In the genomic region with DNA sequence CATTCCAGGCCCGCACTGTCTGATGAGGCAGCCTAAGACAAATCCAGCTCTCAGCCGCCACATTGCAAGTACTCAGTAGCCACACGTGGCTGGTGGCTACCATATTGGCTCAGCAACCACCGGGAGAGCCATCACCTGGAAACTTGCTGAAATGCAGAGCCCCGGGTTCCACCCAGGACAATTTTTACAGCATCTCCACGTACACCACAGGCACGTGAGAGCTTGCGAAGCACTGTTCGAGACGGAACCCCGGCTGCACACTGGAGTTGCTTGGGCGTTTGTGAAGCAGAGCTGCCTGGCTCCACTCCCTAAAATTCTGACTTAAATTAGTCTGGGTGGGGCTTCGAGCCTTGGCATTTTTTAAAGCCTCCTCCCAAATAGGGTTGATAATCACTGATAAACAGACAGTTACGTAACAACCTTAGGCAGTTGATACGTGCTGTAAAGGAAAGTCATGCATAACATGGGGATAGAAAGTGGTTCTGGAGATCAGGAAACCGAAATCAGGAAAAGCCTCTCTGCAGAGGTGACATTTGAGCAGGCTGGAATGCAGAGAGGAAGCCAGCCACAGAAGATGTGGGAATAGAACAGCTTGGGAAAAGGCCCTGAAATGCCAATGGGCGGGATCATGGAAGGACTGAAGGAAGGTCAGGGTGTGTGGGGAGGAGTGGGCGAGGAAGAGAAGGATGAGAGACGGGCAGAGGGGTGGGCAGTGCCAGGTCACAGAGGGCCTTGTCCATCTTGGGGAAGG, we compare ENCODE assay signal across 13 cellular contexts. TPM values are rescaled to one million over a fixed set of nuclear protein-coding genes. Genes with fewer than 3 reads are reported as not detected.
A peak's percentile ranks its signal among the peaks of the same experiment; 100 is the strongest.
DNase-seq lines count a peak whose midpoint lies in the region; ATAC-seq, FAIRE-seq and TF ChIP-seq lines count a peak whose summit lies in the region.
"Had no signal": no experiment of that assay in that cellular context is flagged by ENCODE, and none has a peak within 500 bp of the region (broad histone marks: within the 10 kb centered on the region; RNA-seq: fewer than 3 reads in every experiment).

No MANE protein-coding gene starts in this region.

- H3K9ac ChIP-seq in colonic mucosa (ENCODE audit: low read depth in 2 of 2, low read length in 2 of 2): peak overlapping the region; percentile 26 to 62
- H3K9ac ChIP-seq in kidney (ENCODE audit: low read length in 2 of 2): peak overlapping the region in 1 of 2 donors; percentile 22

- no peak for FAIRE-seq in kidney (lab: Jason Lieb, UNC)
- FAIRE-seq: A549 had no signal

- H3K4me1 ChIP-seq in colonic mucosa (peaks cover 18% of the 10 kb centered on the region), kidney (ENCODE audit: control insufficient read depth in 1 of 2, insufficient read depth in 1 of 2, low read depth in 1 of 2, low read length in 2 of 2) (peaks cover 37 to 39% of the 10 kb centered on the region in 2 donors)

- no peak for ATAC-seq in HG03457 (IDR thresholded peaks at IDR 0.05; ENCODE audit: unreplicated experiment)

- no peaks in the 10 kb centered on the region for H3K36me3 ChIP-seq in colonic mucosa
- H3K36me3 ChIP-seq in kidney (ENCODE audit: control insufficient read depth in 1 of 2, insufficient read depth in 2 of 2, low read length in 2 of 2): no peaks in the 10 kb centered on the region
- H3K36me3 ChIP-seq: HAP-1 had no signal

- intact Hi-C loops in colonic mucosa (cut with DNase I) (no loop called here), kidney (cut with DNase I) (no loop called here), posterior vena cava (cut with DNase I) (loop anchor here in 1 of 2 donors (10.0 kb wide), 1 partner anchor 62 kb away; no protein-coding TSS in a partner anchor)

- H3K27me3 ChIP-seq in colonic mucosa: no peaks in the 10 kb centered on the region

- DNase-seq in colonic mucosa (peak; percentile 63), kidney (no peak), posterior vena cava (ENCODE audit: low spot score) (peak; percentile 88), GM20000 (ENCODE audit: low spot score) (no peak), GOT3 (lab: John Stamatoyannopoulos, UW) (no peak), mucosa of gallbladder (ENCODE audit: low spot score) (no peak)
- DNase-seq: activated CD4-positive, alpha-beta T cell treated with anti-CD3 and anti-CD28 coated beads for 48 hours; activated effector memory CD4-positive, alpha-beta T cell treated with anti-CD3 and anti-CD28 coated beads, Interleukin-2, amount 50 U/mL, for 16 hours; NCI-H82 had no signal

- no peaks in the 10 kb centered on the region for H3K9me3 ChIP-seq in colonic mucosa
- H3K9me3 ChIP-seq in kidney (ENCODE audit: control insufficient read depth in 1 of 2, low read length in 2 of 2): no peaks in the 10 kb centered on the region
- H3K9me3 ChIP-seq: A549, HAP-1 had no signal

- H3K27ac ChIP-seq in 22Rv1: peak overlapping the region; percentile 89
- peak overlapping the region; percentile 89 for H3K27ac ChIP-seq in colonic mucosa
- peak overlapping the region; percentile 49 to 75 for H3K27ac ChIP-seq in kidney (ENCODE audit: low read depth in 2 of 2, low read length in 2 of 2)
- H3K27ac ChIP-seq: A549 had no signal

- TF ChIP-seq CTCF in 22Rv1 (IDR thresholded peaks at IDR 0.05): no peak
- no peak for TF ChIP-seq CTCF in colonic mucosa (IDR thresholded peaks at IDR 0.05)
- no peak for TF ChIP-seq CTCF in kidney (IDR thresholded peaks at IDR 0.05; ENCODE audit: borderline replicate concordance, extremely low read depth, insufficient read depth)
- no peak for TF ChIP-seq CTCF in GM20000 (IDR thresholded peaks at IDR 0.05; ENCODE audit: extremely low read depth, missing control alignments)

- H3K4me3 ChIP-seq in colonic mucosa: no peak overlapping the region
- peak overlapping the region in 1 of 2 donors; percentile 2 for H3K4me3 ChIP-seq in kidney (ENCODE audit: low read length in 2 of 2)
- H3K4me3 ChIP-seq: A549, HAP-1 had no signal

RNA-seq across cellular contexts. Expression of gene ASAP2, which starts 6.2 kb away (rescaled TPM):
- total RNA-seq in colonic mucosa (10 to 100 TPM; 58.1 to 61.7 TPM), kidney (54.8 TPM), posterior vena cava (10 to 100 TPM; 28.1 to 31.3 TPM), mucosa of gallbladder (44.3 TPM)
- polyA plus RNA-seq in kidney (ENCODE audit: insufficient read depth, low read depth, low replicate concordance): 26.2 TPM

Comparison
In these comparisons a context has a peak if more than half of its experiments do, and no peak if none do; other contexts are left out.
1. DNase-seq: peak in colonic mucosa (single experiment) and posterior vena cava (single experiment); none in kidney (single experiment), GM20000 (single experiment), GOT3 (single experiment) and mucosa of gallbladder (single experiment).
2. Peak in every context shown above with its lines, with median percentiles within 50 percentile points of each other: H3K27ac ChIP-seq.